ENCODE assay signal across 17 cellular contexts in genomic region chr3:129662230-129662629, GRCh38. TPM values are rescaled to one million over a fixed set of nuclear protein-coding genes. Genes with fewer than 3 reads are reported as not detected.
DNase-seq lines count a peak whose midpoint lies in the region; ATAC-seq, FAIRE-seq and TF ChIP-seq lines count a peak whose summit lies in the region.
"Had no signal": no experiment of that assay in that cellular context is flagged by ENCODE, and none has a peak within 500 bp of the region (broad histone marks: within the 10 kb centered on the region; RNA-seq: fewer than 3 reads in every experiment).

No MANE protein-coding gene starts in this region.

- peaks cover 85% of the 10 kb centered on the region for H3K79me2 ChIP-seq in keratinocyte (ENCODE audit: control insufficient read depth, insufficient read depth, low read length)
- H3K79me2 ChIP-seq in smooth muscle cell (ENCODE audit: low read depth) = peaks cover 22% of the 10 kb centered on the region

- peaks cover 3% of the 10 kb centered on the region for H3K9me1 ChIP-seq in keratinocyte (ENCODE audit: control insufficient read depth, extremely low read depth, insufficient read depth, low read length)

- no peak for DNase-seq in activated CD8-positive, alpha-beta T cell treated with anti-CD3 and anti-CD28 coated beads for 36 hours
- DNase-seq in activated CD8-positive, alpha-beta T cell treated with anti-CD3 and anti-CD28 coated beads, Interleukin-2, amount 10 ng/mL, durations not matched to agents 7 days and 5 days = no peak
- DNase-seq in keratinocyte (ENCODE audit: low read depth, low spot score) (no peak), smooth muscle cell (lab: John Stamatoyannopoulos, UW; ENCODE audit: unreplicated experiment) (no peak), NCI-H1436 (lab: John Stamatoyannopoulos, UW) (no peak), T1000 (lab: John Stamatoyannopoulos, UW) (no peak), NCI-H2196 (lab: John Stamatoyannopoulos, UW; ENCODE audit: unreplicated experiment) (no peak)
- DNase-seq: activated gamma-delta T cell, GDM1, mesenchymal stem cell, NCI-H1694, NCI-H446, small intestine, stomach had no signal

- peak overlapping the region; percentile 80 for H3K27ac ChIP-seq in keratinocyte (ENCODE audit: control insufficient read depth, insufficient read depth, low read length)
- H3K27ac ChIP-seq in smooth muscle cell (ENCODE audit: low read depth) = peak overlapping the region; percentile 93
- H3K27ac ChIP-seq: KMS-11 had no signal

- H3K4me3 ChIP-seq in keratinocyte (ENCODE audit: control insufficient read depth in 2 of 3, extremely low read depth in 1 of 3, insufficient read depth in 2 of 3, low read depth in 1 of 3, low read length in 3 of 3) (no peak overlapping the region), smooth muscle cell (no peak overlapping the region)
- H3K4me3 ChIP-seq: stomach had no signal

- peaks cover 0 to 9% of the 10 kb centered on the region in 2 experiments for H3K36me3 ChIP-seq in keratinocyte (ENCODE audit: control insufficient read depth in 2 of 2, extremely low read depth in 1 of 2, insufficient read depth in 2 of 2, low read length in 2 of 2)
- H3K36me3 ChIP-seq in smooth muscle cell (ENCODE audit: low read depth) = no peaks in the 10 kb centered on the region
- H3K36me3 ChIP-seq: stomach had no signal

- no peak overlapping the region for H3K4me3 Mint-ChIP-seq in activated CD8-positive, alpha-beta T cell treated with anti-CD3 and anti-CD28 coated beads for 36 hours
- no peak overlapping the region for H3K4me3 Mint-ChIP-seq in activated CD8-positive, alpha-beta T cell treated with anti-CD3 and anti-CD28 coated beads, Interleukin-2, amount 10 ng/mL, durations not matched to agents 7 days and 5 days
- H3K4me3 Mint-ChIP-seq in activated T-helper 17 cell treated with anti-CD3 and anti-CD28 coated beads, Interleukin-2, amount 50 U/mL, for 72 hours = no peak overlapping the region
- H3K4me3 Mint-ChIP-seq: brain had no signal

- H3K4me2 ChIP-seq in keratinocyte (ENCODE audit: control insufficient read depth, extremely low read depth, insufficient read depth, low read depth, low read length) (peak overlapping the region; percentile 86), smooth muscle cell (no peak overlapping the region)
- H3K4me2 ChIP-seq: KMS-11 had no signal

- peaks cover 1% of the 10 kb centered on the region for H3K36me3 Mint-ChIP-seq in activated CD8-positive, alpha-beta T cell treated with anti-CD3 and anti-CD28 coated beads for 36 hours (ENCODE audit: low read depth)
- H3K36me3 Mint-ChIP-seq in activated CD8-positive, alpha-beta T cell treated with anti-CD3 and anti-CD28 coated beads, Interleukin-2, amount 10 ng/mL, durations not matched to agents 7 days and 5 days (ENCODE audit: low read depth) = no peaks in the 10 kb centered on the region
- no peaks in the 10 kb centered on the region for H3K36me3 Mint-ChIP-seq in activated T-helper 17 cell treated with anti-CD3 and anti-CD28 coated beads, Interleukin-2, amount 50 U/mL, for 72 hours (ENCODE audit: low read depth)

- TF ChIP-seq CTCF in activated CD8-positive, alpha-beta T cell treated with anti-CD3 and anti-CD28 coated beads for 36 hours (IDR thresholded peaks at IDR 0.05) = no peak
- TF ChIP-seq CTCF in keratinocyte (optimal IDR thresholded peaks at IDR 0.05 in 1 of 3, IDR thresholded peaks at IDR 0.05 in 1 of 3, conservative IDR thresholded peaks at IDR 0.05 in 1 of 3; ENCODE audit: extremely low read depth in 1 of 3, insufficient read depth in 2 of 3, low read length in 3 of 3) (no peak), smooth muscle cell (IDR thresholded peaks at IDR 0.05; ENCODE audit: borderline replicate concordance, insufficient read depth, poor library complexity, severe bottlenecking) (no peak)

- 79% methylated on average over 4 of the region's 4 CpGs for WGBS in smooth muscle cell (ENCODE audit: low lambda C conversion rate)

- CTCF ChIA-PET in activated CD8-positive, alpha-beta T cell treated with anti-CD3 and anti-CD28 coated beads for 36 hours (lab: Charles Lee) = interaction anchor here (1.6 kb wide), 1 partner anchor 13 kb away, joined by 6 read pairs; no protein-coding TSS in a partner anchor
- CTCF ChIA-PET in activated CD8-positive, alpha-beta T cell treated with anti-CD3 and anti-CD28 coated beads, Interleukin-2, amount 10 ng/mL, durations not matched to agents 7 days and 5 days (lab: Charles Lee) = no interaction called here

- H3K9ac ChIP-seq in keratinocyte (ENCODE audit: control insufficient read depth, extremely low read depth, insufficient read depth, low read length) = no peak overlapping the region
- peak overlapping the region; percentile 68 for H3K9ac ChIP-seq in smooth muscle cell (ENCODE audit: low read depth)
- H3K9ac ChIP-seq: KMS-11 had no signal

- H3K4me1 ChIP-seq in keratinocyte (ENCODE audit: control insufficient read depth, extremely low read depth, insufficient read depth, low read length) = peaks cover 66% of the 10 kb centered on the region
- H3K4me1 ChIP-seq in smooth muscle cell (ENCODE audit: low read depth) = peaks cover 39% of the 10 kb centered on the region

- intact Hi-C loops in activated CD8-positive, alpha-beta T cell treated with anti-CD3 and anti-CD28 coated beads for 36 hours (cut with micrococcal nuclease) = no loop called here

- H3K9me3 ChIP-seq in keratinocyte (ENCODE audit: control insufficient read depth, low read depth, low read length) (no peaks in the 10 kb centered on the region), smooth muscle cell (replicated peaks; ENCODE audit: low read depth) (no peaks in the 10 kb centered on the region)
- H3K9me3 ChIP-seq: stomach had no signal

- peak; percentile 45 for ATAC-seq in activated CD8-positive, alpha-beta T cell treated with anti-CD3 and anti-CD28 coated beads for 36 hours
- ATAC-seq in activated CD8-positive, alpha-beta T cell treated with anti-CD3 and anti-CD28 coated beads, Interleukin-2, amount 10 ng/mL, durations not matched to agents 7 days and 5 days = no peak
- peak; percentile 60 for ATAC-seq in activated T-helper 17 cell treated with anti-CD3 and anti-CD28 coated beads, Interleukin-2, amount 50 U/mL, for 72 hours (replicated peaks)

- no peaks in the 10 kb centered on the region for H3F3A ChIP-seq in smooth muscle cell (ENCODE audit: low read depth)

- H3K27me3 Mint-ChIP-seq in activated CD8-positive, alpha-beta T cell treated with anti-CD3 and anti-CD28 coated beads for 36 hours = no peaks in the 10 kb centered on the region
- H3K27me3 Mint-ChIP-seq in activated CD8-positive, alpha-beta T cell treated with anti-CD3 and anti-CD28 coated beads, Interleukin-2, amount 10 ng/mL, durations not matched to agents 7 days and 5 days (ENCODE audit: low read depth) = no peaks in the 10 kb centered on the region
- no peaks in the 10 kb centered on the region for H3K27me3 Mint-ChIP-seq in activated T-helper 17 cell treated with anti-CD3 and anti-CD28 coated beads, Interleukin-2, amount 50 U/mL, for 72 hours
- H3K27me3 Mint-ChIP-seq: brain had no signal

- POLR2A ChIA-PET in activated CD8-positive, alpha-beta T cell treated with anti-CD3 and anti-CD28 coated beads for 36 hours (lab: Charles Lee) = no interaction called here
- POLR2A ChIA-PET in activated CD8-positive, alpha-beta T cell treated with anti-CD3 and anti-CD28 coated beads, Interleukin-2, amount 10 ng/mL, durations not matched to agents 7 days and 5 days (lab: Charles Lee) = no interaction called here

- peaks cover 16% of the 10 kb centered on the region for H3K4me1 Mint-ChIP-seq in activated CD8-positive, alpha-beta T cell treated with anti-CD3 and anti-CD28 coated beads for 36 hours (ENCODE audit: low read depth)
- H3K4me1 Mint-ChIP-seq in activated CD8-positive, alpha-beta T cell treated with anti-CD3 and anti-CD28 coated beads, Interleukin-2, amount 10 ng/mL, durations not matched to agents 7 days and 5 days (ENCODE audit: low read depth) = peaks cover 12% of the 10 kb centered on the region
- H3K4me1 Mint-ChIP-seq in activated T-helper 17 cell treated with anti-CD3 and anti-CD28 coated beads, Interleukin-2, amount 50 U/mL, for 72 hours = no peaks in the 10 kb centered on the region

- no peaks in the 10 kb centered on the region for H4K20me1 ChIP-seq in keratinocyte (ENCODE audit: control insufficient read depth, extremely low read depth, insufficient read depth, low read length)
- peaks cover 22% of the 10 kb centered on the region for H4K20me1 ChIP-seq in smooth muscle cell (ENCODE audit: low read depth)

- no peak overlapping the region for H2AFZ ChIP-seq in keratinocyte (ENCODE audit: control insufficient read depth, low read length)
- no peak overlapping the region for H2AFZ ChIP-seq in smooth muscle cell (ENCODE audit: low read depth)

- no peaks in the 10 kb centered on the region for H3K9me3 Mint-ChIP-seq in activated CD8-positive, alpha-beta T cell treated with anti-CD3 and anti-CD28 coated beads for 36 hours
- no peaks in the 10 kb centered on the region for H3K9me3 Mint-ChIP-seq in activated CD8-positive, alpha-beta T cell treated with anti-CD3 and anti-CD28 coated beads, Interleukin-2, amount 10 ng/mL, durations not matched to agents 7 days and 5 days (ENCODE audit: insufficient read depth)
- no peaks in the 10 kb centered on the region for H3K9me3 Mint-ChIP-seq in activated T-helper 17 cell treated with anti-CD3 and anti-CD28 coated beads, Interleukin-2, amount 50 U/mL, for 72 hours
- H3K9me3 Mint-ChIP-seq: brain had no signal

- no peak for FAIRE-seq in keratinocyte (lab: Jason Lieb, UNC)
- FAIRE-seq: small intestine had no signal

- H3K27me3 ChIP-seq in keratinocyte (ENCODE audit: control insufficient read depth, extremely low read depth, insufficient read depth, low read length) (no peaks in the 10 kb centered on the region), smooth muscle cell (ENCODE audit: low read depth) (no peaks in the 10 kb centered on the region)
- H3K27me3 ChIP-seq: stomach had no signal

- dilution Hi-C loops in keratinocyte (cut with MboI; ENCODE audit: extremely low pct_ligation_motif_present, low sequenced_read_pairs) = no loop called here

- H3K27ac Mint-ChIP-seq in activated CD8-positive, alpha-beta T cell treated with anti-CD3 and anti-CD28 coated beads for 36 hours = no peak overlapping the region
- H3K27ac Mint-ChIP-seq in activated CD8-positive, alpha-beta T cell treated with anti-CD3 and anti-CD28 coated beads, Interleukin-2, amount 10 ng/mL, durations not matched to agents 7 days and 5 days = no peak overlapping the region
- H3K27ac Mint-ChIP-seq in activated T-helper 17 cell treated with anti-CD3 and anti-CD28 coated beads, Interleukin-2, amount 50 U/mL, for 72 hours = no peak overlapping the region

RNA-seq across cellular contexts. Expression of gene PLXND1, which starts 55.8 kb away (rescaled TPM):
- 10 to 100 TPM; 10.7 to 12.5 TPM for total RNA-seq in activated CD8-positive, alpha-beta T cell treated with anti-CD3 and anti-CD28 coated beads for 36 hours
- 1 to 10 TPM; 3.7 to 4.1 TPM for total RNA-seq in activated CD8-positive, alpha-beta T cell treated with anti-CD3 and anti-CD28 coated beads, Interleukin-2, amount 10 ng/mL, durations not matched to agents 7 days and 5 days
- total RNA-seq in activated T-helper 17 cell treated with anti-CD3 and anti-CD28 coated beads, Interleukin-2, amount 50 U/mL, for 72 hours = 1 to 10 TPM; 6.2 to 7.4 TPM
- polyA plus RNA-seq in keratinocyte = 0.09 to 0.36 TPM (median 0.25 TPM) in 3 replicates
- polyA plus RNA-seq in keratinocyte (2011; ENCODE audit: low read depth) = 0.81 TPM
- 0.09 and 0.27 TPM in 2 replicates for polyA plus RNA-seq in keratinocyte (2011; cell fraction: cytosol; rRNA removed)
- polyA plus RNA-seq in keratinocyte (2011; cell fraction: nucleus; rRNA removed) = 0.61 and 0.93 TPM in 2 replicates
- 0.36 and 1.3 TPM in 2 replicates for polyA plus RNA-seq in keratinocyte (2012; ENCODE audit: low replicate concordance)
- polyA minus RNA-seq in keratinocyte = 0.10 to 0.92 TPM (median 0.59 TPM) in 3 replicates
- polyA minus RNA-seq in keratinocyte (2011; cell fraction: cytosol; rRNA and poly(A)+ RNA removed) = not detected
- 1.8 and 1.9 TPM in 2 replicates for polyA minus RNA-seq in keratinocyte (2011; cell fraction: nucleus; rRNA and poly(A)+ RNA removed)
- 71.2 and 94.3 TPM in 2 replicates for total RNA-seq in smooth muscle cell
- polyA plus RNA-seq in smooth muscle cell = 75.8 and 130 TPM in 2 replicates
